25 cellular contexts compared by ENCODE assay signal in the genomic region with DNA sequence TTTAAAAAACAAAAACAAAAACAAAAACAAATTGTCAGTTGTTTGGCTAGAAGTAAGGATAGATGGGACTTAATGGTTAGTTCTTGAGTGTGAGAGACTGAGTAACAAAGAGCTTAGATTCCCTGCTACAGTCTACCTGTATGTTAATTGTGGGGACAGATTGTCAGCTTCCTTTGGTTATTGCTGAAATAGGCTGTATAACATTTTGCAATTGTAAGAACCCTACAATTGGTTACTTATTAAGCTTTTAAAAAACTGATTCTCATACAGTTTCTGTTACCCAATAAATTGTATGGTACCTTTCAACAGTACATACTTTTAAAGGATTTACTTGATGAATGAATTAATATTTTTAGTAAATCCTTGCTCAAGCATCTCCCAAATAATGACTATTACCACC. TPM values are rescaled to one million over a fixed set of nuclear protein-coding genes. Genes with fewer than 3 reads are reported as not detected.
DNase-seq lines count a peak whose midpoint lies in the region; ATAC-seq, FAIRE-seq and TF ChIP-seq lines count a peak whose summit lies in the region.
"Had no signal": no experiment of that assay in that cellular context is flagged by ENCODE, and none has a peak within 500 bp of the region (broad histone marks: within the 10 kb centered on the region; RNA-seq: fewer than 3 reads in every experiment).

No MANE protein-coding gene starts in this region.

- intact Hi-C loops in HepG2 (cut with micrococcal nuclease; ENCODE audit: unreplicated experiment), result no loop called here
- intact Hi-C loops in K562 (cut with micrococcal nuclease), result no loop called here
- intact Hi-C loops in left cardiac atrium (cut with DNase I), result no loop called here

- no peaks in the 10 kb centered on the region for H4K20me1 ChIP-seq in HepG2 (ENCODE audit: insufficient read depth, low read length)
- H4K20me1 ChIP-seq in K562 (replicated peaks; ENCODE audit: control insufficient read depth, insufficient read depth, low read length), result no peaks in the 10 kb centered on the region
- H4K20me1 ChIP-seq: BLaER1 treated with 17β-estradiol and CSF1 and Interleukin-3, amounts not matched to agents 10 nM and 100 nM had no signal

- H3K36me3 ChIP-seq in liver (ENCODE audit: control insufficient read depth in 4 of 4, insufficient read depth in 3 of 4, low read depth in 1 of 4, low read length in 3 of 4) (peaks cover 0 to 4% (median 2%) of the 10 kb centered on the region in 4 donors), HepG2 (replicated peaks in 1 of 2; ENCODE audit: control insufficient read depth in 1 of 2, insufficient read depth in 2 of 2, low read length in 2 of 2) (peaks cover 3 to 20% of the 10 kb centered on the region in 2 experiments; a peak in 4 of 5 replicates), K562 (ENCODE audit: control insufficient read depth, insufficient read depth, low read length) (peaks cover 53% of the 10 kb centered on the region)
- H3K36me3 ChIP-seq: BE2C had no signal

- FAIRE-seq in HepG2 (lab: Jason Lieb, UNC) (no peak), GM19239 (lab: Jason Lieb, UNC) (peak; percentile 63), K562 (lab: Jason Lieb, UNC) (no peak)
- FAIRE-seq: D721Med, GM12878, H54 had no signal

- H3K9ac ChIP-seq in liver (ENCODE audit: low read depth in 1 of 2, low read length in 2 of 2), result no peak overlapping the region
- H3K9ac ChIP-seq in HepG2 (ENCODE audit: insufficient read depth, low read depth, low read length), result no peak overlapping the region
- no peak overlapping the region for H3K9ac ChIP-seq in K562 (ENCODE audit: insufficient read depth in 1 of 2, low read depth in 2 of 2, low read length in 2 of 2)
- H3K9ac ChIP-seq: BLaER1 treated with 17β-estradiol and CSF1 and Interleukin-3, amounts not matched to agents 10 nM and 100 nM had no signal

- H3K4me2 ChIP-seq in HepG2 (ENCODE audit: low read depth, low read length) (no peak overlapping the region), K562 (ENCODE audit: insufficient read depth, low read length) (no peak overlapping the region)
- H3K4me2 ChIP-seq: BLaER1 treated with 17β-estradiol and CSF1 and Interleukin-3, amounts not matched to agents 10 nM and 100 nM had no signal

- TF ChIP-seq EP300 in HepG2 (IDR thresholded peaks at IDR 0.05; ENCODE audit: low read depth in 2 of 2, low read length in 2 of 2) (no peak), HepG2 (CRISPR knock-in tag; IDR thresholded peaks at IDR 0.05; ENCODE audit: borderline replicate concordance) (no peak), K562 (IDR thresholded peaks at IDR 0.05; ENCODE audit: low read length) (no peak)

- H3K36me3 Mint-ChIP-seq in osteocyte (ENCODE audit: unreplicated experiment), result peaks cover 27% of the 10 kb centered on the region

- H2AFZ ChIP-seq in HepG2 (ENCODE audit: low read length) (no peak overlapping the region), K562 (ENCODE audit: low read depth, low read length) (no peak overlapping the region)

- no peak for TF ChIP-seq POLR2A in HepG2 (IDR thresholded peaks at IDR 0.05; ENCODE audit: insufficient read depth in 1 of 2, low read depth in 2 of 2, low read length in 2 of 2)
- no peak for TF ChIP-seq POLR2A in K562 (conservative IDR thresholded peaks at IDR 0.05)

- no peaks in the 10 kb centered on the region for H3K79me2 ChIP-seq in HepG2 (ENCODE audit: insufficient read depth, low read length)
- no peaks in the 10 kb centered on the region for H3K79me2 ChIP-seq in K562 (ENCODE audit: control insufficient read depth, insufficient read depth, low read length)

- H3K9me3 ChIP-seq in liver (ENCODE audit: control insufficient read depth in 4 of 4, low read length in 3 of 4), result no peaks in the 10 kb centered on the region
- no peaks in the 10 kb centered on the region for H3K9me3 ChIP-seq in HepG2 (ENCODE audit: low read length)
- H3K9me3 ChIP-seq in K562 (replicated peaks; ENCODE audit: control insufficient read depth, insufficient read depth, low read depth, low read length), result peaks cover 2% of the 10 kb centered on the region; the same call in 1 of the 2 replicates
- H3K9me3 ChIP-seq: BE2C, HAP-1 had no signal

- H3K9me1 ChIP-seq in K562 (ENCODE audit: control insufficient read depth, insufficient read depth, low read length), result no peaks in the 10 kb centered on the region

- H3K4me1 Mint-ChIP-seq in osteocyte (ENCODE audit: unreplicated experiment), result peaks cover 13% of the 10 kb centered on the region
- H3K4me1 Mint-ChIP-seq: CD14-positive monocyte had no signal

- H3K27ac Mint-ChIP-seq in osteocyte (ENCODE audit: unreplicated experiment), result no peak overlapping the region
- H3K27ac Mint-ChIP-seq: CD4-positive, alpha-beta T cell; CD8-positive, alpha-beta memory T cell; HFFc6 had no signal

- CTCF ChIA-PET in HepG2 (lab: Yijun Ruan, JAX; ENCODE audit: low intra/inter-chr PET ratio, low total read pairs) (no interaction called here), K562 (lab: Yijun Ruan, JAX; ENCODE audit: low intra/inter-chr PET ratio) (no interaction called here)

- H3K27ac ChIP-seq in liver (ENCODE audit: low read depth in 1 of 2, low read length in 2 of 2) (no peak overlapping the region), HepG2 (ENCODE audit: extremely low read length, insufficient read depth, low read length) (no peak overlapping the region), K562 (ENCODE audit: extremely low read depth, low read depth, low read length) (no peak overlapping the region)
- H3K27ac ChIP-seq: BLaER1 treated with 17β-estradiol and CSF1 and Interleukin-3, amounts not matched to agents 10 nM and 100 nM had no signal

- no peak for ATAC-seq in HepG2
- ATAC-seq in K562, result no peak
- ATAC-seq in left cardiac atrium, result no peak
- ATAC-seq: GM12878 had no signal

- H3K4me3 ChIP-seq in liver (ENCODE audit: low read depth in 1 of 3, low read length in 3 of 3) (no peak overlapping the region), HepG2 (replicated peaks in 1 of 3; ENCODE audit: insufficient read depth in 1 of 3, low read depth in 2 of 3, low read length in 3 of 3) (no peak overlapping the region), K562 (no peak overlapping the region)
- H3K4me3 ChIP-seq: BLaER1 treated with 17β-estradiol and CSF1 and Interleukin-3, amounts not matched to agents 10 nM and 100 nM; GM12878; HAP-1 had no signal

- H3K27me3 ChIP-seq in liver (ENCODE audit: control insufficient read depth in 4 of 4, insufficient read depth in 4 of 4, low read length in 3 of 4), result no peaks in the 10 kb centered on the region
- H3K27me3 ChIP-seq in HepG2 (ENCODE audit: control insufficient read depth in 1 of 2, insufficient read depth in 2 of 2, low read length in 2 of 2), result no peaks in the 10 kb centered on the region
- H3K27me3 ChIP-seq in K562 (ENCODE audit: control insufficient read depth in 2 of 2, insufficient read depth in 2 of 2, low read length in 2 of 2), result no peaks in the 10 kb centered on the region
- H3K27me3 ChIP-seq: BE2C; BLaER1 treated with 17β-estradiol and CSF1 and Interleukin-3, amounts not matched to agents 10 nM and 100 nM had no signal

- H3K27me3 Mint-ChIP-seq in osteocyte (ENCODE audit: unreplicated experiment), result no peaks in the 10 kb centered on the region
- H3K27me3 Mint-ChIP-seq: CD4-positive, alpha-beta T cell; CD8-positive, alpha-beta memory T cell had no signal

- no peak for DNase-seq in HepG2 (ENCODE audit: low spot score)
- DNase-seq in GM19239 (ENCODE audit: insufficient read length, low spot score), result no peak
- DNase-seq in K562 (ENCODE audit: extremely low read depth in 1 of 4, low spot score in 3 of 4), result no peak
- DNase-seq in renal cortical epithelial cell (ENCODE audit: low read depth), result peak; percentile 45
- no peak for DNase-seq in ecto neural progenitor cell (ENCODE audit: low spot score)
- DNase-seq in left cardiac atrium, result no peak
- DNase-seq in osteocyte (ENCODE audit: extremely low spot score, unreplicated experiment), result no peak
- DNase-seq: ACHN; AML-193; BE2C; CD4-positive, alpha-beta T cell; CD8-positive, alpha-beta memory T cell; DMS 273 treated with DMSO at 0.1 percent for 48 hours; DMS79; EL; GDM1; GOT3; HFFc6 had no signal

- no peak overlapping the region for H3K4me3 Mint-ChIP-seq in osteocyte (ENCODE audit: unreplicated experiment)
- H3K4me3 Mint-ChIP-seq: CD14-positive monocyte; CD4-positive, alpha-beta T cell; CD8-positive, alpha-beta memory T cell; HFFc6 had no signal

- TF ChIP-seq RAD21 in liver (IDR thresholded peaks at IDR 0.05) (no peak), HepG2 (CRISPR knock-in tag; IDR thresholded peaks at IDR 0.05) (no peak), K562 (CRISPR knock-in tag; conservative IDR thresholded peaks at IDR 0.05 in 1 of 2, IDR thresholded peaks at IDR 0.05 in 1 of 2) (no peak)

- TF ChIP-seq CTCF in liver (IDR thresholded peaks at IDR 0.05; ENCODE audit: low read depth, low read length, missing input control) (no peak), HepG2 (CRISPR knock-in tag; IDR thresholded peaks at IDR 0.05) (no peak), K562 (IDR thresholded peaks at IDR 0.05 in 2 of 3, conservative IDR thresholded peaks at IDR 0.05 in 1 of 3; ENCODE audit: insufficient read depth in 2 of 3, low read depth in 1 of 3, low read length in 3 of 3) (no peak), osteocyte (IDR thresholded peaks at IDR 0.05) (no peak)

- BruUV-seq in HepG2 (replicated peaks; lab: Mats Ljungman, UMichigan) (no TSS peak), K562 (replicated peaks; lab: Mats Ljungman, UMichigan) (no TSS peak)

- H3K4me1 ChIP-seq in liver (ENCODE audit: control insufficient read depth in 4 of 4, insufficient read depth in 4 of 4, low read length in 3 of 4) (peaks cover 0 to 6% (median 3%) of the 10 kb centered on the region in 4 donors), HepG2 (ENCODE audit: insufficient read depth, low read length) (no peaks in the 10 kb centered on the region), K562 (replicated peaks in 1 of 2; ENCODE audit: control insufficient read depth in 2 of 2, insufficient read depth in 2 of 2, low read length in 2 of 2) (no peaks in the 10 kb centered on the region)
- H3K4me1 ChIP-seq: BE2C, HAP-1 had no signal

- H3K9me3 Mint-ChIP-seq in osteocyte (ENCODE audit: unreplicated experiment), result peaks cover 16% of the 10 kb centered on the region

- in situ Hi-C loops in HepG2 (cut with HindIII; ENCODE audit: extremely low pct_ligation_motif_present, low pct_unique_long_range_greater_than_20kb), result no loop called here
- in situ Hi-C loops in K562 (cut with MboI), result no loop called here

- POLR2A ChIA-PET in HepG2 (lab: Yijun Ruan, JAX) (no interaction called here), K562 (lab: Yijun Ruan, JAX) (interaction anchor here (0.7 kb wide), 1 partner anchor 68 kb away, joined by 3 read pairs; no protein-coding TSS in a partner anchor)

RNA-seq across cellular contexts. Expression of a gene that starts 35.3 kb away (rescaled TPM):
- total RNA-seq in liver (10 to 100 TPM; 27.2 to 27.6 TPM), HepG2 (2016; rRNA removed; fragmentation: Illumina TruSeq; extraction: Trizol) (30.6 and 34.8 TPM in 2 replicates), K562 (2014; rRNA removed) (107 and 128 TPM in 2 replicates), K562 (2014; rRNA removed; fragmentation: Illumina TruSeq; extraction: Trizol) (74.4 and 79.8 TPM in 2 replicates), K562 (2015; rRNA removed; fragmentation: Illumina TruSeq; extraction: Trizol) (69.3 and 71.8 TPM in 2 replicates), K562 (2021) (83.2 and 93.1 TPM in 2 replicates), renal cortical epithelial cell (81.6 and 86.1 TPM in 2 replicates), left cardiac atrium (10 to 100 TPM; 52.9 to 61.4 TPM), osteocyte (42.6 and 51.2 TPM in 2 replicates)
- polyA plus RNA-seq in liver (1 to 10 TPM; 3.7 to 7.4 TPM), HepG2 (2011; rRNA removed) (12.7 and 15.7 TPM in 2 replicates), K562 (2011; rRNA removed) (63.6 and 75.5 TPM in 2 replicates), K562 (2014; fragmentation: Illumina TruSeq; extraction: Trizol) (52.3 and 67.3 TPM in 2 replicates), K562 (2014; fragmentation: Nextera tagmentation; extraction: Ambion mirVana) (10 to 100 TPM; 13.5 to 17.4 TPM), K562 (2014; rRNA removed) (29.9 and 52.6 TPM in 2 replicates)
- total RNA-seq in HepG2 (2016; cell fraction: cytosol; rRNA removed; fragmentation: Illumina TruSeq; extraction: Trizol; ENCODE audit: low read depth), result 14.8 and 18.1 TPM in 2 replicates
- total RNA-seq in HepG2 (2016; cell fraction: insoluble cytoplasmic fraction; rRNA removed; fragmentation: Illumina TruSeq; extraction: Trizol), result 32.0 and 33.6 TPM in 2 replicates
- total RNA-seq in HepG2 (2016; cell fraction: membrane; rRNA removed; fragmentation: Illumina TruSeq; extraction: Trizol), result 10.5 and 11.6 TPM in 2 replicates
- 72.0 and 73.1 TPM in 2 replicates for total RNA-seq in HepG2 (2016; cell fraction: nucleus; rRNA removed; fragmentation: Illumina TruSeq; extraction: Trizol)
- polyA plus RNA-seq in HepG2 (2011; cell fraction: cytosol; rRNA removed), result 5.2 and 6.9 TPM in 2 replicates
- 24.0 and 25.3 TPM in 2 replicates for polyA plus RNA-seq in HepG2 (2011; cell fraction: nucleus; rRNA removed)
- polyA plus RNA-seq in HepG2 (2012), result 9.1 and 11.7 TPM in 2 replicates
- 0.68 and 0.76 TPM in 2 replicates for polyA plus RNA-seq in HepG2 (2016; cell fraction: cytosol; fragmentation: Illumina TruSeq; extraction: Trizol; ENCODE audit: low read depth)
- 14.7 and 16.9 TPM in 2 replicates for polyA plus RNA-seq in HepG2 (2016; cell fraction: insoluble cytoplasmic fraction; fragmentation: Illumina TruSeq; extraction: Trizol; ENCODE audit: low read depth)
- 2.0 TPM in 2 replicates for polyA plus RNA-seq in HepG2 (2016; cell fraction: membrane; fragmentation: Illumina TruSeq; extraction: Trizol; ENCODE audit: low read depth)
- polyA plus RNA-seq in HepG2 (2016; cell fraction: nucleus; fragmentation: Illumina TruSeq; extraction: Trizol; ENCODE audit: insufficient read depth, low read depth), result 37.4 and 42.4 TPM in 2 replicates
- 49.3 and 63.0 TPM in 2 replicates for polyA minus RNA-seq in HepG2 (2011; rRNA and poly(A)+ RNA removed; ENCODE audit: low replicate concordance)
- polyA minus RNA-seq in HepG2 (2011; cell fraction: cytosol; rRNA and poly(A)+ RNA removed), result 21.0 and 25.8 TPM in 2 replicates
- polyA minus RNA-seq in HepG2 (2011; cell fraction: nucleus; rRNA and poly(A)+ RNA removed), result 145 and 179 TPM in 2 replicates
- total RNA-seq in K562 (2011; cell fraction: chromatin; rRNA removed; ENCODE audit: low replicate concordance), result 196 and 554 TPM in 2 replicates
- total RNA-seq in K562 (2011; cell fraction: nucleolus; rRNA removed), result 76.7 and 94.2 TPM in 2 replicates
- 172 and 229 TPM in 2 replicates for total RNA-seq in K562 (2011; cell fraction: nucleoplasm; rRNA removed)
- 36.0 and 42.0 TPM in 2 replicates for polyA plus RNA-seq in K562 (2011; cell fraction: cytosol; rRNA removed)
- polyA plus RNA-seq in K562 (2011; cell fraction: nucleus; rRNA removed), result 93.2 and 98.6 TPM in 2 replicates
- 24.7 and 26.9 TPM in 2 replicates for polyA plus RNA-seq in K562 (2012)
- polyA minus RNA-seq in K562 (2011; rRNA and poly(A)+ RNA removed), result 286 and 297 TPM in 2 replicates
- 70.4 and 88.8 TPM in 2 replicates for polyA minus RNA-seq in K562 (2011; cell fraction: cytosol; rRNA and poly(A)+ RNA removed)
- 160 and 275 TPM in 2 replicates for polyA minus RNA-seq in K562 (2011; cell fraction: nucleus; rRNA and poly(A)+ RNA removed)
